Comparison of ENCODE assay signal across 7 cellular contexts in genomic region chr20:55415567-55416142, GRCh38.
A peak's percentile ranks its signal among the peaks of the same experiment; 100 is the strongest.
DNase-seq lines count a peak whose midpoint lies in the region; ATAC-seq and TF ChIP-seq lines count a peak whose summit lies in the region.

No MANE protein-coding gene starts in this region.

- H3K4me3 Mint-ChIP-seq in H9: no peak overlapping the region
- H3K4me3 Mint-ChIP-seq in endodermal cell: no peak overlapping the region

- no peak overlapping the region for H3K23ac ChIP-seq in H9 (ENCODE audit: insufficient read length, low read depth, low read length)

- peaks cover 3 to 15% of the 10 kb centered on the region in 2 experiments; a peak in 3 of 4 replicates for H3K4me1 Mint-ChIP-seq in H9
- peaks cover 9% of the 10 kb centered on the region for H3K4me1 Mint-ChIP-seq in endodermal cell

- H3K4me1 ChIP-seq in H9 (ENCODE audit: insufficient read depth, low read length) (no peaks in the 10 kb centered on the region), endodermal cell (ENCODE audit: control insufficient read depth, insufficient read depth, low read length) (no peaks in the 10 kb centered on the region), prostate gland (replicated peaks) (no peaks in the 10 kb centered on the region)

- WGBS in H9 (ENCODE audit: extremely low coverage, insufficient read length, low lambda C conversion rate): no CpG with 5 or more reads among the region's 7 CpGs
- WGBS in endodermal cell (ENCODE audit: insufficient coverage in 1 of 2, insufficient read length in 1 of 2), 2 experiments: 61% methylated on average over 6 of the region's 7 CpGs; no CpG with 5 or more reads in 1 of the 2 experiments
- WGBS in prostate gland: 31% methylated on average over 7 of the region's 7 CpGs

- no peaks in the 10 kb centered on the region for H3K79me1 ChIP-seq in H9 (ENCODE audit: insufficient read depth, low read depth, low read length, poor library complexity, severe bottlenecking)

- no peak overlapping the region for H2BK5ac ChIP-seq in H9 (ENCODE audit: insufficient read length, low read length)

- H4K20me1 ChIP-seq in H9 (ENCODE audit: control insufficient read depth, insufficient read depth, insufficient read length): no peaks in the 10 kb centered on the region

- no peak overlapping the region for H3K27ac ChIP-seq in H9 (ENCODE audit: insufficient read length, low read depth, low read length)
- no peak overlapping the region for H3K27ac ChIP-seq in endodermal cell (ENCODE audit: low read depth, low read length)
- no peak overlapping the region for H3K27ac ChIP-seq in prostate gland

- H2BK20ac ChIP-seq in H9 (ENCODE audit: low read depth, low read length, poor library complexity, severe bottlenecking): no peak overlapping the region

- H4K5ac ChIP-seq in H9 (ENCODE audit: insufficient read length, low read depth, low read length): no peak overlapping the region

- H3K27ac Mint-ChIP-seq in H9 (no peak overlapping the region), endodermal cell (no peak overlapping the region)

- H3K9ac ChIP-seq in H9 (ENCODE audit: extremely low read depth, insufficient read length, low read length): no peak overlapping the region
- H3K9ac ChIP-seq in endodermal cell (ENCODE audit: extremely low read depth, low read length, poor library complexity, severe bottlenecking): no peak overlapping the region

- H3K4me3 ChIP-seq in endodermal cell (ENCODE audit: low read length) (no peak overlapping the region), prostate gland (no peak overlapping the region)

- H3K27me3 ChIP-seq in H9 (ENCODE audit: insufficient read depth, low read length): no peaks in the 10 kb centered on the region
- H3K27me3 ChIP-seq in endodermal cell (ENCODE audit: control insufficient read depth, insufficient read depth, low read length, poor library complexity, severe bottlenecking): peaks cover 25% of the 10 kb centered on the region
- no peaks in the 10 kb centered on the region for H3K27me3 ChIP-seq in prostate gland (replicated peaks; ENCODE audit: insufficient read depth)

- H4K8ac ChIP-seq in H9 (replicated peaks; ENCODE audit: insufficient read length, low read depth, low read length): no peak overlapping the region

- no peak overlapping the region for H2AFZ ChIP-seq in H9 (ENCODE audit: low read length)

- H4K91ac ChIP-seq in H9 (ENCODE audit: insufficient read length, low read depth, low read length): no peak overlapping the region

- peaks cover 12% of the 10 kb centered on the region in 2 experiments for H3K9me3 Mint-ChIP-seq in H9
- no peaks in the 10 kb centered on the region for H3K9me3 Mint-ChIP-seq in endodermal cell

- H3K56ac ChIP-seq in H9 (ENCODE audit: insufficient read length, low read depth, low read length): no peak overlapping the region

- H2AK5ac ChIP-seq in H9 (ENCODE audit: insufficient read length, low read length): no peak overlapping the region

- H2BK12ac ChIP-seq in H9 (ENCODE audit: insufficient read length, low read depth, low read length): no peak overlapping the region

- intact Hi-C loops in prostate gland (cut with DNase I): loop anchor here (10.0 kb wide), 1 partner anchor 759 kb away; no protein-coding TSS in a partner anchor

- no peaks in the 10 kb centered on the region for H3K79me2 ChIP-seq in H9 (ENCODE audit: insufficient read depth, low read length)

- no peak overlapping the region for H3K4ac ChIP-seq in H9 (ENCODE audit: low read depth, low read length)

- no peaks in the 10 kb centered on the region for H3K23me2 ChIP-seq in H9 (ENCODE audit: insufficient read length, low read depth, low read length, poor library complexity, severe bottlenecking)

- H3T11ph ChIP-seq in H9 (ENCODE audit: low read length): no peak overlapping the region

- no peak overlapping the region for H3K18ac ChIP-seq in H9 (ENCODE audit: insufficient read length, low read depth, low read length)

- no peak for TF ChIP-seq POLR2A in prostate gland (IDR thresholded peaks at IDR 0.05)

- H3K9me3 ChIP-seq in H9 (ENCODE audit: control insufficient read depth, low read depth, low read length) (no peaks in the 10 kb centered on the region), endodermal cell (ENCODE audit: control insufficient read depth, low read length) (peaks cover 8% of the 10 kb centered on the region), prostate gland (no peaks in the 10 kb centered on the region)

- H2BK15ac ChIP-seq in H9 (ENCODE audit: low read depth, low read length): no peak overlapping the region

- peak; percentile 70 for TF ChIP-seq CTCF in H9 (conservative IDR thresholded peaks at IDR 0.05)
- peak; percentile 75 for TF ChIP-seq CTCF in endodermal cell (conservative IDR thresholded peaks at IDR 0.05)
- peak in 3 of 4 experiments; percentile 24 to 48 (median 25) for TF ChIP-seq CTCF in prostate gland (IDR thresholded peaks at IDR 0.05)

- no peaks in the 10 kb centered on the region for H3K36me3 ChIP-seq in endodermal cell (ENCODE audit: control insufficient read depth, insufficient read depth, low read length)
- H3K36me3 ChIP-seq in prostate gland: no peaks in the 10 kb centered on the region

- ATAC-seq in esophagus mucosa (no peak), HG02970 (IDR thresholded peaks at IDR 0.05; ENCODE audit: low FRiP score, unreplicated experiment) (no peak), HG02884 (IDR thresholded peaks at IDR 0.05; ENCODE audit: unreplicated experiment) (no peak)

- DNase-seq in H9: no peak
- DNase-seq in NCI-H460 (ENCODE audit: extremely low read depth, low read depth): peak; percentile 1
- DNase-seq in endodermal cell: no peak
- no peak for DNase-seq in prostate gland (ENCODE audit: low spot score)

- peaks cover 3 to 8% (median 3%) of the 10 kb centered on the region in 3 experiments; a peak in 4 of 7 replicates for H3K36me3 Mint-ChIP-seq in H9 (ENCODE audit: insufficient read depth in 1 of 3, low read depth in 3 of 3)
- no peaks in the 10 kb centered on the region for H3K36me3 Mint-ChIP-seq in endodermal cell (ENCODE audit: low read depth)

- H3K27me3 Mint-ChIP-seq in H9 (ENCODE audit: low read depth): no peaks in the 10 kb centered on the region
- H3K27me3 Mint-ChIP-seq in endodermal cell (ENCODE audit: insufficient read depth): peaks cover 30% of the 10 kb centered on the region

- no peak overlapping the region for H3K14ac ChIP-seq in H9 (ENCODE audit: insufficient read depth, low read length)

- no peak overlapping the region for H2BK120ac ChIP-seq in H9 (ENCODE audit: low read depth, low read length, poor library complexity, severe bottlenecking)

- H3K4me2 ChIP-seq in H9 (ENCODE audit: insufficient read depth, insufficient read length, low read length): no peak overlapping the region

Comparison
In these comparisons a context has a peak if more than half of its experiments do, and no peak if none do; other contexts are left out.
1. CTCF ChIP-seq: peak in every context shown above with its lines; median percentile 75 in endodermal cell; 70 in H9; 25 in prostate gland.